Comparison of ENCODE assay signal across 22 cellular contexts in the genomic region with DNA sequence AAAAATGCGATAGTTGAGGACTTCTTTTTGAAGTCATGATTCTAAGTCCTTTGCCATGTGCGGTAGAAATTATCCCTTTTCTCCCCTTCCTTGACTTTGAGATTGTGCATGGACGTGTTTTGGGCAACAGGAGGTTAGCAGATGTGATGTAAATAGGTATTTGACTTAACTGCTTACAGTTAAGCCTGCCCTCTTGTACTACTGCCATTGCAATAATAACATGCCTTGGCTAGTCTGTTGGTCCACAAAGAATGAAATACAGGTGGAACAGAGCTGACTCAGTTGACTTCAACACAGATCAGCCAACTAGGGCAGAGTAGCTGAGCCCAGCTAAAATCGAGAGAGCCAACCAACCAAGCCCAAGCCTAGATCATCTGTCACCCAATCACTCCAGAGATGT.
"Had no signal": no experiment of that assay in that cellular context is flagged by ENCODE, and none has a peak within 500 bp of the region (broad histone marks: within the 10 kb centered on the region; RNA-seq: fewer than 3 reads in every experiment).

No MANE protein-coding gene starts in this region.

- H3K4me3 ChIP-seq: colonic mucosa, esophagus muscularis mucosa, gastroesophageal sphincter, heart left ventricle, hepatocyte, left lung, lower lobe of right lung had no signal

- H3K27me3 ChIP-seq: colonic mucosa, esophagus muscularis mucosa, gastroesophageal sphincter, heart left ventricle, hepatocyte, left lung had no signal

- H3K4me1 ChIP-seq: colonic mucosa, esophagus muscularis mucosa, gastroesophageal sphincter, heart left ventricle, left lung, lower lobe of right lung had no signal

- H3K36me3 ChIP-seq: colonic mucosa, esophagus muscularis mucosa, gastroesophageal sphincter, heart left ventricle, left lung, lower lobe of right lung had no signal

- H3K27ac ChIP-seq: colonic mucosa, esophagus muscularis mucosa, gastroesophageal sphincter, heart left ventricle, hepatocyte, left lung, lower lobe of right lung had no signal

- DNase-seq: cerebellar nuclear complex; colonic mucosa; cortex of kidney; effector CD8-positive, alpha-beta T cell; effector memory CD8-positive, alpha-beta T cell; endodermal cell; foreskin fibroblast; heart left ventricle; hypothalamus; immature natural killer cell; islet precursor cell; left cardiac atrium; left lung; left ventricle myocardium superior; lower lobe of right lung; mesenchymal stem cell; naive thymus-derived CD4-positive, alpha-beta T cell had no signal

- ATAC-seq: effector memory CD8-positive, alpha-beta T cell; gastroesophageal sphincter; heart left ventricle; left cardiac atrium; left lung; left ventricle myocardium superior; lower lobe of right lung; naive thymus-derived CD4-positive, alpha-beta T cell had no signal

- FAIRE-seq: endometrium, frontal cortex had no signal

- H3K9me3 ChIP-seq: colonic mucosa had no signal
